10 cellular contexts compared by ENCODE assay signal in the genomic region with DNA sequence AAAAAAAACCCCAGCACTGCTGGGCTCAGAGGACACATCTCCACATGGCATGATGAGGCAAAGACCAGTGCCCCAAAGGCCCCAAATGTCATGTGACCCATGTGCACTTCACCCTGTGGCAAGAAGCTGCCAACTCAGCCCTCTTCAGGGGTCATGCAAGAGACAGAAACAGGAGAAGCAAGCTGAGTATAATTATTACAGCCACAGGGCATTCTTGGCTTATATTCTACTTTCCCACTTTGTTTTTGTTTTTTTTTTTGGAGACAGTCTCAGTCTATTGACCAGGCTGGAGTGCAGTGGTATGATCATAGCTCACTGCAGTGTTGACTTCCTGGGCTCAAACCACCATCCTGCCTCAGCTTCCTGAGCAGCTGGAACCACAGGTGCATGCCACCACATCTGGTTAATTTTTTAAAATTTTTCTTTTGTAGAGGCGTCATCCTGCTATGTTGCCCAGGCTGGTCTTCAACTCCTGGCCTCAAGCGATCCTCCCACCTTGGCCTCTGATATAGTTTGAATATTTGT. TPM values are rescaled to one million over a fixed set of nuclear protein-coding genes. Genes with fewer than 3 reads are reported as not detected.
DNase-seq lines count a peak whose midpoint lies in the region; ATAC-seq and TF ChIP-seq lines count a peak whose summit lies in the region.
"Had no signal": no experiment of that assay in that cellular context is flagged by ENCODE, and none has a peak within 500 bp of the region (broad histone marks: within the 10 kb centered on the region; RNA-seq: fewer than 3 reads in every experiment).

No MANE protein-coding gene starts in this region.

- POLR2A ChIA-PET in CD8-positive, alpha-beta T cell (lab: Charles Lee): interaction anchor here (0.7 to 3.9 kb wide), 5 partner anchors 10 to 87 kb away, joined by 3 to 30 read pairs (median 4); partner anchors contain the start of gene LITAF
- POLR2A ChIA-PET in T-cell (lab: Charles Lee): interaction anchor here (0.6 to 0.7 kb wide), 3 partner anchors 120 to 128 kb away, joined by 3 to 5 read pairs (median 4); no protein-coding TSS in a partner anchor

- peak; percentile 25 for ATAC-seq in CD8-positive, alpha-beta T cell
- ATAC-seq in GM19438 (IDR thresholded peaks at IDR 0.05; ENCODE audit: low read depth, unreplicated experiment) (peak; percentile 65), T-cell (replicated peaks in 1 of 4) (peak; percentile 26 to 53 (median 44))

- no peak overlapping the region for H3K4me3 ChIP-seq in CD8-positive, alpha-beta T cell (ENCODE audit: low read depth, low read length)
- H3K4me3 ChIP-seq in brain microvascular endothelial cell (ENCODE audit: low read depth, low read length): no peak overlapping the region
- H3K4me3 ChIP-seq: SK-N-MC had no signal

- H3K4me1 Mint-ChIP-seq in CD8-positive, alpha-beta T cell (ENCODE audit: low read depth): peaks cover 70% of the 10 kb centered on the region
- peaks cover 67 to 80% (median 69%) of the 10 kb centered on the region in 3 donors for H3K4me1 Mint-ChIP-seq in T-cell

- no peaks in the 10 kb centered on the region for H3K27me3 ChIP-seq in CD8-positive, alpha-beta T cell (ENCODE audit: insufficient read depth, low read length)
- no peaks in the 10 kb centered on the region for H3K27me3 ChIP-seq in brain microvascular endothelial cell (replicated peaks)

- TF ChIP-seq CTCF in CD8-positive, alpha-beta T cell (IDR thresholded peaks at IDR 0.05): no peak
- no peak for TF ChIP-seq CTCF in brain microvascular endothelial cell (IDR thresholded peaks at IDR 0.05; ENCODE audit: low read depth, low read length, missing control alignments)

- in situ Hi-C loops in brain microvascular endothelial cell (cut with HindIII; ENCODE audit: low pct_ligation_motif_present, low sequenced_read_pairs): no loop called here

- peaks cover 3% of the 10 kb centered on the region for H3K36me3 Mint-ChIP-seq in CD8-positive, alpha-beta T cell
- no peaks in the 10 kb centered on the region for H3K36me3 Mint-ChIP-seq in T-cell

- peak overlapping the region; percentile 98 for H3K27ac Mint-ChIP-seq in CD8-positive, alpha-beta T cell
- H3K27ac Mint-ChIP-seq in T-cell: peak overlapping the region; percentile 98 to 99

- no peaks in the 10 kb centered on the region for H3K27me3 Mint-ChIP-seq in CD8-positive, alpha-beta T cell (ENCODE audit: low read depth)
- H3K27me3 Mint-ChIP-seq in T-cell: no peaks in the 10 kb centered on the region

- H3K27ac ChIP-seq in CD8-positive, alpha-beta T cell (ENCODE audit: low read depth, low read length): peak overlapping the region; percentile 40
- no peak overlapping the region for H3K27ac ChIP-seq in brain microvascular endothelial cell
- H3K27ac ChIP-seq: SK-N-MC had no signal

- peaks cover 77% of the 10 kb centered on the region for H3K4me1 ChIP-seq in CD8-positive, alpha-beta T cell (ENCODE audit: insufficient read depth, low read length)

- no peaks in the 10 kb centered on the region for H3K36me3 ChIP-seq in CD8-positive, alpha-beta T cell (ENCODE audit: insufficient read depth, low read length)
- H3K36me3 ChIP-seq in brain microvascular endothelial cell (replicated peaks): no peaks in the 10 kb centered on the region

- peak in 5 of 7 experiments; percentile 28 to 63 (median 47) for DNase-seq in CD8-positive, alpha-beta T cell
- DNase-seq in T-cell (peak in 22 of 34 experiments; percentile 11 to 61 (median 34)), left kidney (ENCODE audit: low read depth, low spot score) (peak; percentile 27), amniotic stem cell (lab: John Stamatoyannopoulos, UW) (no peak), COR-L47 (lab: John Stamatoyannopoulos, UW) (no peak), cerebellar cortex (ENCODE audit: low spot score) (no peak), brain microvascular endothelial cell (no peak)
- DNase-seq: mammary epithelial cell had no signal

- H3K4me3 Mint-ChIP-seq in CD8-positive, alpha-beta T cell: peak overlapping the region; percentile 58
- H3K4me3 Mint-ChIP-seq in T-cell: peak overlapping the region; percentile 34 to 91 (median 51)

- H3K9me3 ChIP-seq in CD8-positive, alpha-beta T cell (ENCODE audit: low read length): no peaks in the 10 kb centered on the region

- H3K9me3 Mint-ChIP-seq in CD8-positive, alpha-beta T cell: peaks cover 2% of the 10 kb centered on the region
- peaks cover 0 to 4% (median 4%) of the 10 kb centered on the region in 3 donors for H3K9me3 Mint-ChIP-seq in T-cell

- CTCF ChIA-PET in CD8-positive, alpha-beta T cell (lab: Charles Lee): interaction anchor here (0.6 to 2.2 kb wide), 7 partner anchors 12 to 92 kb away, joined by 3 to 9 read pairs (median 3); no protein-coding TSS in a partner anchor
- CTCF ChIA-PET in T-cell (lab: Charles Lee): interaction anchor here (0.6 to 0.8 kb wide), 7 partner anchors 30 to 465 kb away, joined by 3 to 6 read pairs (median 4); no protein-coding TSS in a partner anchor

- intact Hi-C loops in CD8-positive, alpha-beta T cell (cut with DNase I, micrococcal nuclease): no loop called here

RNA-seq across cellular contexts. Expression of gene LITAF, which starts 32.7 kb away (rescaled TPM):
- total RNA-seq in CD8-positive, alpha-beta T cell: 100 to 1,000 TPM; 543 TPM
- total RNA-seq in T-cell: 100 to 1,000 TPM; 150 to 256 (median 161) TPM

RNA-seq across cellular contexts. Expression of gene SNN, which starts 48.9 kb away (rescaled TPM):
- total RNA-seq in CD8-positive, alpha-beta T cell: 100 to 1,000 TPM; 105 to 107 TPM
- total RNA-seq in T-cell: 10 to 100 TPM; 17.4 to 56.2 (median 22.7) TPM

Comparison
In these comparisons a context has a peak if more than half of its experiments do, and no peak if none do; other contexts are left out.
1. DNase-seq: peak in CD8-positive, alpha-beta T cell (5 of 7), T-cell (22 of 34) and left kidney (single experiment); none in amniotic stem cell (single experiment), COR-L47 (single experiment), cerebellar cortex (single experiment) and brain microvascular endothelial cell (single experiment).
2. Peak in every context shown above with its lines, with median percentiles within 50 percentile points of each other: ATAC-seq.